ENCODE assay signal across 19 cellular contexts in the genomic region with DNA sequence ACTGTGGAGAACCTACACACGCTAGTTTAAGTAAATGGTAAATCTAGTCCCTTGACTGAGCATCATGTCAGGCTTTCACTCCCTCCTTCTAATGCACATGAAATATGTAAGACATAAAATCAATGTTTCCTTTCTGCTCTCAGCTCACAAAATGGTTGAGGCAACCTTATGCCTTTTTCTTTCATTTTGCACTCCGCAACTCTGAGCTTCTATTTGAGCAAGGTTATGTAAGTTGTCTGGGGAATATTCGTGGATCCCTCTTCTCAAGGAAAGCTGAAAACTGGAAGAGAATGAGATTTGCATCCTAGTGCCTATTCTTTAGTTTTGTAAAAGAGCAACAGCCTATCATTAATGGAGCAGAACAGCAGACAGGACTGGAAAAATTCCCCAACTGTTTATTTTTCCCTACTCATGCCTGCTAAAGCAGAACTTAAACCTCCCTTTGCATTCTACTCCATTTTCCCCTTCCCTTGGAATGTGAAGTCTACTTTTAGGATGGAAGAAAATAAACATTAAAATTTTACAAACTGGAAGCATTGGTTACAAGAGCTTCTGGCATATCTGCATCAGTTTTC.
DNase-seq lines count a peak whose midpoint lies in the region; TF ChIP-seq lines count a peak whose summit lies in the region.
"Had no signal": no experiment of that assay in that cellular context is flagged by ENCODE, and none has a peak within 500 bp of the region (broad histone marks: within the 10 kb centered on the region; RNA-seq: fewer than 3 reads in every experiment).

No MANE protein-coding gene starts in this region.

- no peaks in the 10 kb centered on the region for H3K36me3 ChIP-seq in ascending aorta
- H3K36me3 ChIP-seq in neuron (ENCODE audit: insufficient read depth, low read length) = no peaks in the 10 kb centered on the region
- no peaks in the 10 kb centered on the region for H3K36me3 ChIP-seq in tibial nerve
- H3K36me3 ChIP-seq: cardiac muscle cell, pancreas had no signal

- TF ChIP-seq CTCF in ascending aorta (IDR thresholded peaks at IDR 0.05) = no peak
- TF ChIP-seq CTCF in tibial nerve (IDR thresholded peaks at IDR 0.05) = no peak
- TF ChIP-seq CTCF in CD14-positive monocyte (IDR thresholded peaks at IDR 0.05) = no peak

- H3K4me3 ChIP-seq in ascending aorta (peak overlapping the region; percentile 20 to 44), neuron (ENCODE audit: low read length) (no peak overlapping the region), tibial nerve (no peak overlapping the region)
- H3K4me3 ChIP-seq: cardiac muscle cell, pancreas had no signal

- intact Hi-C loops in ascending aorta (cut with DNase I) (loop anchor here (5.0 to 10.0 kb wide), 5 partner anchors 54 to 563 kb away; a partner anchor contains a TSS), CD14-positive monocyte (cut with micrococcal nuclease) (no loop called here)

- 27 to 41% methylated on average over 3 of the region's 3 CpGs for WGBS in tibial nerve, 2 donors

- H3K4me3 Mint-ChIP-seq in CD14-positive monocyte = no peak overlapping the region
- H3K4me3 Mint-ChIP-seq: T-helper 1 cell treated with Interleukin-12 subunit alpha and Interleukin-12 subunit beta and Interleukin-4 antibody, amounts not matched to agents 30 μg/mL and 1 μg/mL, for 36 hours had no signal

- no peaks in the 10 kb centered on the region for H3K27me3 ChIP-seq in ascending aorta
- H3K27me3 ChIP-seq in neuron (ENCODE audit: insufficient read depth, low read length) = no peaks in the 10 kb centered on the region
- H3K27me3 ChIP-seq in tibial nerve = no peaks in the 10 kb centered on the region
- H3K27me3 ChIP-seq: cardiac muscle cell, pancreas had no signal

- H3K27ac Mint-ChIP-seq in CD14-positive monocyte = no peak overlapping the region
- H3K27ac Mint-ChIP-seq: T-helper 1 cell treated with Interleukin-12 subunit alpha and Interleukin-12 subunit beta and Interleukin-4 antibody, amounts not matched to agents 30 μg/mL and 1 μg/mL, for 36 hours had no signal

- peaks cover 0 to 1% (median 0%) of the 10 kb centered on the region in 3 donors for H3K27me3 Mint-ChIP-seq in CD14-positive monocyte (ENCODE audit: low read depth in 3 of 3)

- peak overlapping the region; percentile 83 to 89 for H3K27ac ChIP-seq in ascending aorta
- peak overlapping the region; percentile 41 to 87 (median 66) for H3K27ac ChIP-seq in tibial nerve
- H3K27ac ChIP-seq: cardiac muscle cell, pancreas had no signal

- peaks cover 23% of the 10 kb centered on the region for H3K4me1 Mint-ChIP-seq in CD14-positive monocyte

- peaks cover 0 to 5% (median 3%) of the 10 kb centered on the region in 7 donors for H3K9me3 Mint-ChIP-seq in CD14-positive monocyte

- TF ChIP-seq EP300 in tibial nerve (IDR thresholded peaks at IDR 0.05) = no peak

- H3K36me3 Mint-ChIP-seq in CD14-positive monocyte = no peaks in the 10 kb centered on the region

- DNase-seq in ascending aorta (ENCODE audit: low spot score in 2 of 2) = no peak
- DNase-seq in fibroblast of peridontal ligament (ENCODE audit: extremely low read depth) = peak; percentile 39
- DNase-seq in tibial nerve (ENCODE audit: low spot score in 2 of 2) = no peak
- no peak for DNase-seq in ureter (ENCODE audit: low spot score)
- no peak for DNase-seq in CD14-positive monocyte (ENCODE audit: low spot score)
- DNase-seq in DMS53 treated with DMSO at 0.1 percent for 48 hours (lab: John Stamatoyannopoulos, UW; ENCODE audit: unreplicated experiment) = no peak
- DNase-seq: activated CD4-positive, CD25-positive, alpha-beta regulatory T cell treated with anti-CD3 and anti-CD28 coated beads, Interleukin-2, amount 50 U/mL, for 72 hours; activated CD8-positive, alpha-beta memory T cell treated with anti-CD3 and anti-CD28 coated beads, Interleukin-2, amount 50 U/mL, for 4 hours; C1 segment of cervical spinal cord; DND-41; effector CD8-positive, alpha-beta T cell; NCI-H1436; NCI-H226; pancreas; SHP77; stimulated activated CD4-positive, alpha-beta T cell treated with anti-CD3 and anti-CD28 coated beads, Interleukin-15, amount 100 ng/mL, for 24 hours had no signal

- no peaks in the 10 kb centered on the region for H3K9me3 ChIP-seq in ascending aorta
- H3K9me3 ChIP-seq in neuron (ENCODE audit: low read length) = no peaks in the 10 kb centered on the region
- no peaks in the 10 kb centered on the region for H3K9me3 ChIP-seq in tibial nerve
- H3K9me3 ChIP-seq: pancreas had no signal

- no peak for TF ChIP-seq POLR2A in tibial nerve (IDR thresholded peaks at IDR 0.05)

- H3K4me1 ChIP-seq in ascending aorta (peaks cover 2 to 27% of the 10 kb centered on the region in 2 donors), neuron (ENCODE audit: insufficient read depth, low read length) (no peaks in the 10 kb centered on the region), tibial nerve (peaks cover 0 to 37% (median 3%) of the 10 kb centered on the region in 4 donors)
- H3K4me1 ChIP-seq: pancreas had no signal

- H2AFZ ChIP-seq in neuron (ENCODE audit: low read depth, low read length) = peak overlapping the region; percentile 66

Comparison
In these comparisons a context has a peak if more than half of its experiments do, and no peak if none do; other contexts are left out.
1. H3K4me3 ChIP-seq: peak in ascending aorta (2 of 2); none in neuron (single experiment) and tibial nerve (0 of 4).